In genomic region chrX:123873956-123874355, GRCh38 we compare ENCODE assay signal across 1 cellular context.
TF ChIP-seq lines count a peak whose summit lies in the region.

No MANE protein-coding gene starts in this region.

TF ChIP-seq in GM12878, 131 proteins besides CTCF, POLR2A, EP300 and RAD21 (continued from another document):
- TF ChIP-seq ZNF687 (IDR thresholded peaks at IDR 0.05) (no peak), SIN3A (IDR thresholded peaks at IDR 0.05; ENCODE audit: low read depth, low read length) (no peak)
TF ChIP-seq in GM12878: peak in this region for 0.
